Comparison of ENCODE assay signal across 9 cellular contexts in genomic region chr1:205316179-205316578, GRCh38. TPM values are rescaled to one million over a fixed set of nuclear protein-coding genes. Genes with fewer than 3 reads are reported as not detected.
DNase-seq lines count a peak whose midpoint lies in the region; ATAC-seq and TF ChIP-seq lines count a peak whose summit lies in the region.
"Had no signal": no experiment of that assay in that cellular context is flagged by ENCODE, and none has a peak within 500 bp of the region (broad histone marks: within the 10 kb centered on the region; RNA-seq: fewer than 3 reads in every experiment).

No MANE protein-coding gene starts in this region.

- no peak for TF ChIP-seq CTCF in CD4-positive, alpha-beta T cell (IDR thresholded peaks at IDR 0.05)
- TF ChIP-seq CTCF in LNCaP clone FGC (IDR thresholded peaks at IDR 0.05; ENCODE audit: control insufficient read depth, extremely low read depth, insufficient read depth) (no peak), chondrocyte (IDR thresholded peaks at IDR 0.05) (no peak)

- H3K4me3 Mint-ChIP-seq in CD4-positive, alpha-beta T cell = peak overlapping the region; percentile 88
- H3K4me3 Mint-ChIP-seq in chondrocyte (ENCODE audit: unreplicated experiment) = no peak overlapping the region
- H3K4me3 Mint-ChIP-seq in natural killer cell treated with Interleukin-12 subunit alpha and Interleukin-12 subunit beta and Interleukin-15 and Interleukin-18, amount 100 ng/mL, for 72 hours = peak overlapping the region; percentile 28

- H3K27ac ChIP-seq in CD4-positive, alpha-beta T cell (ENCODE audit: low read depth, low read length) = peak overlapping the region; percentile 67

- peaks cover 87% of the 10 kb centered on the region for H3K4me1 Mint-ChIP-seq in CD4-positive, alpha-beta T cell (ENCODE audit: low read depth)
- peaks cover 69% of the 10 kb centered on the region for H3K4me1 Mint-ChIP-seq in chondrocyte (ENCODE audit: low read depth)
- H3K4me1 Mint-ChIP-seq in natural killer cell treated with Interleukin-12 subunit alpha and Interleukin-12 subunit beta and Interleukin-15 and Interleukin-18, amount 100 ng/mL, for 72 hours (ENCODE audit: low read depth in 2 of 2) = peaks cover 78 to 84% of the 10 kb centered on the region in 2 donors

- H3K27me3 Mint-ChIP-seq in CD4-positive, alpha-beta T cell = no peaks in the 10 kb centered on the region
- H3K27me3 Mint-ChIP-seq in chondrocyte (ENCODE audit: low read depth) = no peaks in the 10 kb centered on the region
- no peaks in the 10 kb centered on the region for H3K27me3 Mint-ChIP-seq in natural killer cell treated with Interleukin-12 subunit alpha and Interleukin-12 subunit beta and Interleukin-15 and Interleukin-18, amount 100 ng/mL, for 72 hours

- POLR2A ChIA-PET in CD4-positive, alpha-beta T cell (lab: Charles Lee) = interaction anchor here (1.0 to 17.2 kb wide), 3 partner anchors 8 to 35 kb away, joined by 3 to 918 read pairs (median 4); no protein-coding TSS in a partner anchor

- H3K9me3 Mint-ChIP-seq in CD4-positive, alpha-beta T cell = no peaks in the 10 kb centered on the region
- no peaks in the 10 kb centered on the region for H3K9me3 Mint-ChIP-seq in chondrocyte (ENCODE audit: low read depth)
- no peaks in the 10 kb centered on the region for H3K9me3 Mint-ChIP-seq in natural killer cell treated with Interleukin-12 subunit alpha and Interleukin-12 subunit beta and Interleukin-15 and Interleukin-18, amount 100 ng/mL, for 72 hours

- H3K36me3 Mint-ChIP-seq in CD4-positive, alpha-beta T cell (ENCODE audit: low read depth) = peaks cover 60% of the 10 kb centered on the region
- peaks cover 2% of the 10 kb centered on the region for H3K36me3 Mint-ChIP-seq in chondrocyte (ENCODE audit: low read depth)
- H3K36me3 Mint-ChIP-seq in natural killer cell treated with Interleukin-12 subunit alpha and Interleukin-12 subunit beta and Interleukin-15 and Interleukin-18, amount 100 ng/mL, for 72 hours = no peaks in the 10 kb centered on the region

- peak overlapping the region; percentile 99 for H3K27ac Mint-ChIP-seq in CD4-positive, alpha-beta T cell
- H3K27ac Mint-ChIP-seq in chondrocyte (ENCODE audit: unreplicated experiment) = peak overlapping the region; percentile 23
- peak overlapping the region in 1 of 2 donors; percentile 85 for H3K27ac Mint-ChIP-seq in natural killer cell treated with Interleukin-12 subunit alpha and Interleukin-12 subunit beta and Interleukin-15 and Interleukin-18, amount 100 ng/mL, for 72 hours

- no peaks in the 10 kb centered on the region for H3K9me3 ChIP-seq in CD4-positive, alpha-beta T cell (ENCODE audit: control insufficient read depth, low read length)

- no peak for ATAC-seq in CD4-positive, alpha-beta T cell (ENCODE audit: poor library complexity)
- no peak for ATAC-seq in natural killer cell treated with Interleukin-12 subunit alpha and Interleukin-12 subunit beta and Interleukin-15 and Interleukin-18, amount 100 ng/mL, for 72 hours
- no peak for ATAC-seq in GM19324 (IDR thresholded peaks at IDR 0.05; ENCODE audit: low FRiP score, unreplicated experiment)

- DNase-seq in CD4-positive, alpha-beta T cell = no peak
- DNase-seq in LNCaP clone FGC (ENCODE audit: low read depth) (peak; percentile 40), chondrocyte (ENCODE audit: low spot score) (no peak), SIG-M5 treated with dmso at 0.1 percent for 504 hours (lab: John Stamatoyannopoulos, UW; ENCODE audit: unreplicated experiment) (no peak), DMS153 treated with DMSO at 0.1 percent for 48 hours (lab: John Stamatoyannopoulos, UW; ENCODE audit: unreplicated experiment) (no peak), SKM-1 treated with dmso at 0.1 percent for 144 hours (lab: John Stamatoyannopoulos, UW; ENCODE audit: unreplicated experiment) (no peak)
- DNase-seq in natural killer cell treated with Interleukin-12 subunit alpha and Interleukin-12 subunit beta and Interleukin-15 and Interleukin-18, amount 100 ng/mL, for 72 hours (ENCODE audit: low spot score) = no peak

- intact Hi-C loops in CD4-positive, alpha-beta T cell (cut with DNase I, micrococcal nuclease) = no loop called here

- H3K4me3 ChIP-seq in LNCaP clone FGC (ENCODE audit: low read depth, low read length) = no peak overlapping the region

- H3K27me3 ChIP-seq in CD4-positive, alpha-beta T cell (ENCODE audit: control insufficient read depth, insufficient read depth, low read length) = no peaks in the 10 kb centered on the region

- CTCF ChIA-PET in CD4-positive, alpha-beta T cell (lab: Charles Lee) = interaction anchor here (3.7 kb wide), 1 partner anchor 43 kb away, joined by 27 read pairs; no protein-coding TSS in a partner anchor

RNA-seq across cellular contexts. Expression of gene NUAK2, which starts 5.4 kb away (rescaled TPM):
- 10 to 100 TPM; 14.9 to 15.3 TPM for total RNA-seq in CD4-positive, alpha-beta T cell
- 1.7 to 3.3 TPM (median 3.3 TPM) in 3 replicates for total RNA-seq in chondrocyte
- 1 to 10 TPM; 1.0 to 2.5 TPM for total RNA-seq in natural killer cell treated with Interleukin-12 subunit alpha and Interleukin-12 subunit beta and Interleukin-15 and Interleukin-18, amount 100 ng/mL, for 72 hours

RNA-seq across cellular contexts. Expression of gene KLHDC8A, which starts 40.5 kb away (rescaled TPM):
- total RNA-seq in CD4-positive, alpha-beta T cell = not detected
- total RNA-seq in chondrocyte = 0.12 TPM in 1 of 3 replicates, not detected in the others
- not detected for total RNA-seq in natural killer cell treated with Interleukin-12 subunit alpha and Interleukin-12 subunit beta and Interleukin-15 and Interleukin-18, amount 100 ng/mL, for 72 hours
- total RNA-seq: NCI-H460 had no signal
